In the genomic region with DNA sequence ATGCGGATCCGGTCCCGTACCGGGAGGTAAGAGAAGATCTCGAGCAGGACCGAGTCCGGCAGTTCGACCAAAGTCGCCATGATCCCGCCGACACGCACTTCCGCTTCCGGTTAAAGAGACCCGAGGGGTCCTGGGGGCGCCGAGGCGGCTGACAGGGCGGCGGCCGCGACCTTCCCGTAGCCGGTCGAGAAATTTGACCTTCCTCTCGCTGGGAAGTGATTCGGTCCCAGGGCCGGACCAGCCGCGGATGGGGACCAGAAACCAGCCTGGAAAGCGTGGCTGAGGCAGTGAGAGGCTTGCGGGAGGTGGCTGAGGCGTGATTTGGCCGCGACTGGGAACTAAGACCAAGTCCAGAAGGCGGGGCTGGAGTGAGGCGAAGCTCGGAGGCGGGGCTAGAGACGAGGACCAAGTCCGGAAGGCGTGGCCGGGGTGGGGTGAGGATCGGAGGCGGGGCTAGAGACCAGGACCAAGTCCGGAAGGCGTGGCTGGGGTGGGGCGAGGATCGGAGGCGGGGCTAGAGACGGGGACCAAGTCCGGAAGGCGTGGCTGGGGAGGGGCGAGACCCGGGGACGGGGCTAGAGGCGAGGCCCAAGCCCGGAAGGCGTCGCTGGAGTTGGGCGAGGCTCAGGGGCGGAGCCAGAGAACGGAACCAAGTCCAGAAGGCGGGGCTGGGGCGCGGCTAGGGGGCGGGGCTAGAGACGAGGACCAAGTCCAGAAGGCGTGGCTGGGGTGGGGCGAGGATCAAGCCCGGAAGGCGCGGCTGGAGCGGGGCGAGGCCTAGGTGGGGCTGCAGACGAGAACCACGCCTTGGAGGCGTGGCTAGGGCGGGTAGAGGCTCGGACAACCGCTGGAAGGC, we compare ENCODE assay signal across 8 cellular contexts. TPM values are rescaled to one million over a fixed set of nuclear protein-coding genes. Genes with fewer than 3 reads are reported as not detected.
DNase-seq lines count a peak whose midpoint lies in the region; ATAC-seq and TF ChIP-seq lines count a peak whose summit lies in the region.

A gene with protein sequence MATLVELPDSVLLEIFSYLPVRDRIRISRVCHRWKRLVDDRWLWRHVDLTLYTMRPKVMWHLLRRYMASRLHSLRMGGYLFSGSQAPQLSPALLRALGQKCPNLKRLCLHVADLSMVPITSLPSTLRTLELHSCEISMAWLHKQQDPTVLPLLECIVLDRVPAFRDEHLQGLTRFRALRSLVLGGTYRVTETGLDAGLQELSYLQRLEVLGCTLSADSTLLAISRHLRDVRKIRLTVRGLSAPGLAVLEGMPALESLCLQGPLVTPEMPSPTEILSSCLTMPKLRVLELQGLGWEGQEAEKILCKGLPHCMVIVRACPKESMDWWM (minus strand): TSS at position 346 of the 856 bp plus-strand sequence. CDS start 266 bp downstream, at position 80.

- H3K4me1 ChIP-seq in heart right ventricle (peaks cover 3 to 27% (median 22%) of the 10 kb centered on the region in 9 donors), upper lobe of right lung (peaks cover 20% of the 10 kb centered on the region)

- H3K4me3 ChIP-seq in heart right ventricle (peak within 1 kb of the TSS; percentile 76 to 100 (median 97)), upper lobe of right lung (peak within 1 kb of the TSS; percentile 96)

- H3K9me3 Mint-ChIP-seq in T-helper 1 cell treated with Interleukin-12 subunit alpha and Interleukin-12 subunit beta and Interleukin-4 antibody, amounts not matched to agents 30 μg/mL and 1 μg/mL, for 36 hours: peaks cover 8% of the 10 kb centered on the region

- in situ Hi-C loops in GM13976 (cut with MboI; ENCODE audit: low sequenced_read_pairs, unreplicated experiment): no loop called here

- H3K27me3 ChIP-seq in heart right ventricle (no peaks in the 10 kb centered on the region), upper lobe of right lung (no peaks in the 10 kb centered on the region)

- WGBS in heart right ventricle, 2 donors: 0% methylated on average over 81 of the region's 81 CpGs

- peaks cover 0 to 15% (median 0%) of the 10 kb centered on the region in 9 donors for H3K36me3 ChIP-seq in heart right ventricle
- H3K36me3 ChIP-seq in upper lobe of right lung: peaks cover 4% of the 10 kb centered on the region

- H3K36me3 Mint-ChIP-seq in T-helper 1 cell treated with Interleukin-12 subunit alpha and Interleukin-12 subunit beta and Interleukin-4 antibody, amounts not matched to agents 30 μg/mL and 1 μg/mL, for 36 hours (ENCODE audit: low read depth): peaks cover 17% of the 10 kb centered on the region

- TF ChIP-seq CTCF in GM13976 (IDR thresholded peaks at IDR 0.05; ENCODE audit: borderline replicate concordance, control extremely low read depth, extremely low read depth, insufficient read depth, missing control alignments) (no peak), heart right ventricle (IDR thresholded peaks at IDR 0.05) (no peak), upper lobe of right lung (IDR thresholded peaks at IDR 0.05) (no peak)

- H3K27ac ChIP-seq in heart right ventricle (peak within 1 kb of the TSS; percentile 93 to 99 (median 96)), upper lobe of right lung (peak within 1 kb of the TSS; percentile 95)

- peak within 1 kb of the TSS; percentile 89 for H3K27ac Mint-ChIP-seq in T-helper 1 cell treated with Interleukin-12 subunit alpha and Interleukin-12 subunit beta and Interleukin-4 antibody, amounts not matched to agents 30 μg/mL and 1 μg/mL, for 36 hours

- H3K27me3 Mint-ChIP-seq in T-helper 1 cell treated with Interleukin-12 subunit alpha and Interleukin-12 subunit beta and Interleukin-4 antibody, amounts not matched to agents 30 μg/mL and 1 μg/mL, for 36 hours (ENCODE audit: low read depth): no peaks in the 10 kb centered on the region

- peak; percentile 84 for ATAC-seq in HG02870 (IDR thresholded peaks at IDR 0.05; ENCODE audit: unreplicated experiment)
- ATAC-seq in heart right ventricle: peak; percentile 94 to 97 (median 95)
- ATAC-seq in upper lobe of right lung: peak; percentile 95

- H3K9me3 ChIP-seq in heart right ventricle: no peaks in the 10 kb centered on the region
- no peaks in the 10 kb centered on the region for H3K9me3 ChIP-seq in upper lobe of right lung

- H3K4me1 Mint-ChIP-seq in T-helper 1 cell treated with Interleukin-12 subunit alpha and Interleukin-12 subunit beta and Interleukin-4 antibody, amounts not matched to agents 30 μg/mL and 1 μg/mL, for 36 hours (ENCODE audit: low read depth): peaks cover 19% of the 10 kb centered on the region

- peak; percentile 99 for DNase-seq in GM13976 (ENCODE audit: low spot score)
- peak; percentile 98 for DNase-seq in NCI-H1694 (lab: John Stamatoyannopoulos, UW)
- peak; percentile 100 for DNase-seq in amniotic stem cell (lab: John Stamatoyannopoulos, UW)
- DNase-seq in heart right ventricle: peak; percentile 100
- DNase-seq in posterior vena cava (ENCODE audit: low spot score): peak; percentile 100
- peak; percentile 100 for DNase-seq in upper lobe of right lung

- intact Hi-C loops in heart right ventricle (cut with DNase I): loop anchor here in 4 of 10 donors (1.0 to 2.0 kb wide), 2 partner anchors 26 to 27 kb away; no protein-coding TSS in a partner anchor
- intact Hi-C loops in posterior vena cava (cut with DNase I): no loop called here
- intact Hi-C loops in upper lobe of right lung (cut with DNase I): no loop called here

- H3K4me3 Mint-ChIP-seq in T-helper 1 cell treated with Interleukin-12 subunit alpha and Interleukin-12 subunit beta and Interleukin-4 antibody, amounts not matched to agents 30 μg/mL and 1 μg/mL, for 36 hours: peak within 1 kb of the TSS; percentile 87

RNA-seq across cellular contexts. Expression of the gene that starts here (rescaled TPM):
- total RNA-seq in heart right ventricle: 10 to 100 TPM; 10.5 to 13.8 (median 11.5) TPM
- 10 to 100 TPM; 13.5 to 19.5 TPM for polyA plus RNA-seq in heart right ventricle
- total RNA-seq in posterior vena cava: 10 to 100 TPM; 18.5 to 19.0 TPM
- total RNA-seq in upper lobe of right lung: 21.5 TPM

Comparison
In these comparisons a context has a peak if more than half of its experiments do, and no peak if none do; other contexts are left out.
1. Peak in every context shown above with its lines: DNase-seq, ATAC-seq, H3K4me3 ChIP-seq and H3K27ac ChIP-seq.